ENCODE assay signal across 16 cellular contexts in genomic region chr14:42855159-42855558, GRCh38.
DNase-seq lines count a peak whose midpoint lies in the region; ATAC-seq and TF ChIP-seq lines count a peak whose summit lies in the region.
"Had no signal": no experiment of that assay in that cellular context is flagged by ENCODE, and none has a peak within 500 bp of the region (broad histone marks: within the 10 kb centered on the region; RNA-seq: fewer than 3 reads in every experiment).

No MANE protein-coding gene starts in this region.

- no peaks in the 10 kb centered on the region for H3K9me2 ChIP-seq in Loucy (replicated peaks; ENCODE audit: low read depth, low read length)

- H3K27me3 Mint-ChIP-seq in activated CD8-positive, alpha-beta T cell treated with anti-CD3 and anti-CD28 coated beads for 36 hours = no peaks in the 10 kb centered on the region
- no peaks in the 10 kb centered on the region for H3K27me3 Mint-ChIP-seq in activated CD8-positive, alpha-beta T cell treated with anti-CD3 and anti-CD28 coated beads, Interleukin-2, amount 10 ng/mL, durations not matched to agents 7 days and 5 days (ENCODE audit: low read depth)
- H3K27me3 Mint-ChIP-seq: CD4-positive, CD25-positive, alpha-beta regulatory T cell had no signal

- H4K20me1 ChIP-seq in Loucy (ENCODE audit: insufficient read depth, low read length, poor library complexity, severe bottlenecking) = no peaks in the 10 kb centered on the region
- no peaks in the 10 kb centered on the region for H4K20me1 ChIP-seq in smooth muscle cell (ENCODE audit: low read depth)

- H3K9me3 Mint-ChIP-seq in activated CD8-positive, alpha-beta T cell treated with anti-CD3 and anti-CD28 coated beads for 36 hours = peaks cover 11% of the 10 kb centered on the region
- H3K9me3 Mint-ChIP-seq in activated CD8-positive, alpha-beta T cell treated with anti-CD3 and anti-CD28 coated beads, Interleukin-2, amount 10 ng/mL, durations not matched to agents 7 days and 5 days (ENCODE audit: insufficient read depth) = peaks cover 11% of the 10 kb centered on the region

- H3K79me2 ChIP-seq in Loucy (ENCODE audit: insufficient read depth, low read length) (no peaks in the 10 kb centered on the region), smooth muscle cell (ENCODE audit: low read depth) (no peaks in the 10 kb centered on the region)

- CTCF ChIA-PET in activated CD8-positive, alpha-beta T cell treated with anti-CD3 and anti-CD28 coated beads for 36 hours (lab: Charles Lee) = no interaction called here
- CTCF ChIA-PET in activated CD8-positive, alpha-beta T cell treated with anti-CD3 and anti-CD28 coated beads, Interleukin-2, amount 10 ng/mL, durations not matched to agents 7 days and 5 days (lab: Charles Lee) = no interaction called here

- no peak for TF ChIP-seq CTCF in Loucy (conservative IDR thresholded peaks at IDR 0.05; ENCODE audit: low read length)
- no peak for TF ChIP-seq CTCF in smooth muscle cell (IDR thresholded peaks at IDR 0.05; ENCODE audit: borderline replicate concordance, insufficient read depth, poor library complexity, severe bottlenecking)
- no peak for TF ChIP-seq CTCF in activated CD8-positive, alpha-beta T cell treated with anti-CD3 and anti-CD28 coated beads for 36 hours (IDR thresholded peaks at IDR 0.05)

- ATAC-seq in activated CD8-positive, alpha-beta T cell treated with anti-CD3 and anti-CD28 coated beads for 36 hours = no peak
- no peak for ATAC-seq in activated CD8-positive, alpha-beta T cell treated with anti-CD3 and anti-CD28 coated beads, Interleukin-2, amount 10 ng/mL, durations not matched to agents 7 days and 5 days

- H3K4me1 Mint-ChIP-seq in activated CD8-positive, alpha-beta T cell treated with anti-CD3 and anti-CD28 coated beads for 36 hours (ENCODE audit: low read depth) = no peaks in the 10 kb centered on the region
- no peaks in the 10 kb centered on the region for H3K4me1 Mint-ChIP-seq in activated CD8-positive, alpha-beta T cell treated with anti-CD3 and anti-CD28 coated beads, Interleukin-2, amount 10 ng/mL, durations not matched to agents 7 days and 5 days (ENCODE audit: low read depth)
- H3K4me1 Mint-ChIP-seq: CD4-positive, CD25-positive, alpha-beta regulatory T cell had no signal

- H3K4me1 ChIP-seq in Loucy (ENCODE audit: insufficient read depth, low read length, poor library complexity, severe bottlenecking) (peaks cover 15% of the 10 kb centered on the region), smooth muscle cell (ENCODE audit: low read depth) (peaks cover 3% of the 10 kb centered on the region)

- no peaks in the 10 kb centered on the region for H3K27me3 ChIP-seq in Loucy (ENCODE audit: insufficient read depth, low read length, poor library complexity, severe bottlenecking)
- H3K27me3 ChIP-seq in smooth muscle cell (ENCODE audit: low read depth) = no peaks in the 10 kb centered on the region
- H3K27me3 ChIP-seq: MG63 had no signal

- no peaks in the 10 kb centered on the region for H3K36me3 ChIP-seq in Loucy (ENCODE audit: insufficient read depth, low read length)
- H3K36me3 ChIP-seq in SK-N-MC (ENCODE audit: insufficient read depth, low read length) = no peaks in the 10 kb centered on the region
- H3K36me3 ChIP-seq in smooth muscle cell (ENCODE audit: low read depth) = no peaks in the 10 kb centered on the region
- H3K36me3 ChIP-seq: MG63 had no signal

- H3K9ac ChIP-seq in Loucy (ENCODE audit: low read depth, low read length, poor library complexity, severe bottlenecking) = no peak overlapping the region
- H3K9ac ChIP-seq in SK-N-MC (ENCODE audit: insufficient read length) = peak overlapping the region; percentile 11
- no peak overlapping the region for H3K9ac ChIP-seq in smooth muscle cell (ENCODE audit: low read depth)

- H3K4me2 ChIP-seq in Loucy (ENCODE audit: low read depth, low read length, poor library complexity, severe bottlenecking) = no peak overlapping the region
- H3K4me2 ChIP-seq in smooth muscle cell = no peak overlapping the region

- H3K4me3 Mint-ChIP-seq in activated CD8-positive, alpha-beta T cell treated with anti-CD3 and anti-CD28 coated beads for 36 hours = no peak overlapping the region
- H3K4me3 Mint-ChIP-seq in activated CD8-positive, alpha-beta T cell treated with anti-CD3 and anti-CD28 coated beads, Interleukin-2, amount 10 ng/mL, durations not matched to agents 7 days and 5 days = no peak overlapping the region
- H3K4me3 Mint-ChIP-seq: CD4-positive, CD25-positive, alpha-beta regulatory T cell had no signal

- H2AFZ ChIP-seq in Loucy (ENCODE audit: low read length) (peak overlapping the region; percentile 73), smooth muscle cell (ENCODE audit: low read depth) (peak overlapping the region; percentile 23)

- H3K27ac Mint-ChIP-seq in activated CD8-positive, alpha-beta T cell treated with anti-CD3 and anti-CD28 coated beads for 36 hours = no peak overlapping the region
- H3K27ac Mint-ChIP-seq in activated CD8-positive, alpha-beta T cell treated with anti-CD3 and anti-CD28 coated beads, Interleukin-2, amount 10 ng/mL, durations not matched to agents 7 days and 5 days = no peak overlapping the region
- H3K27ac Mint-ChIP-seq: CD4-positive, CD25-positive, alpha-beta regulatory T cell had no signal

- POLR2A ChIA-PET in activated CD8-positive, alpha-beta T cell treated with anti-CD3 and anti-CD28 coated beads for 36 hours (lab: Charles Lee) = no interaction called here
- POLR2A ChIA-PET in activated CD8-positive, alpha-beta T cell treated with anti-CD3 and anti-CD28 coated beads, Interleukin-2, amount 10 ng/mL, durations not matched to agents 7 days and 5 days (lab: Charles Lee) = no interaction called here

- DNase-seq in SK-N-MC (ENCODE audit: low read depth, low spot score) (no peak), glomerular visceral epithelial cell (ENCODE audit: extremely low spot score) (peak; percentile 2), smooth muscle cell (lab: John Stamatoyannopoulos, UW; ENCODE audit: unreplicated experiment) (no peak), posterior cingulate gyrus (no peak)
- DNase-seq in activated CD8-positive, alpha-beta T cell treated with anti-CD3 and anti-CD28 coated beads for 36 hours = no peak
- DNase-seq in activated CD8-positive, alpha-beta T cell treated with anti-CD3 and anti-CD28 coated beads, Interleukin-2, amount 10 ng/mL, durations not matched to agents 7 days and 5 days = no peak
- DNase-seq: activated naive CD4-positive, alpha-beta T cell treated with Interleukin-2 at 50 U/mL for 16 hours; CD4-positive, CD25-positive, alpha-beta regulatory T cell; effector memory CD4-positive, alpha-beta T cell; MG63; NCI-H2107; NCI-H774; SIG-M5; stimulated activated CD4-positive, alpha-beta T cell treated with anti-CD3 and anti-CD28 coated beads, Interleukin-1b, Interleukin-23, amount 100 ng/mL, for 48 hours; stimulated activated CD8-positive, alpha-beta memory T cell treated with anti-CD3 and anti-CD28 coated beads, Interleukin-4, amount 100 ng/mL, for 48 hours had no signal

- H3K4me3 ChIP-seq in Loucy (ENCODE audit: low read length, poor library complexity, severe bottlenecking) (no peak overlapping the region), SK-N-MC (peak overlapping the region; percentile 9), smooth muscle cell (no peak overlapping the region)
- H3K4me3 ChIP-seq: MG63 had no signal

- H3K9me3 ChIP-seq in Loucy (ENCODE audit: insufficient read depth, low read depth, low read length) (no peaks in the 10 kb centered on the region), SK-N-MC (ENCODE audit: low read depth, low read length) (no peaks in the 10 kb centered on the region), smooth muscle cell (replicated peaks; ENCODE audit: low read depth) (no peaks in the 10 kb centered on the region)
- H3K9me3 ChIP-seq: MG63 had no signal

- no peaks in the 10 kb centered on the region for H3K36me3 Mint-ChIP-seq in activated CD8-positive, alpha-beta T cell treated with anti-CD3 and anti-CD28 coated beads for 36 hours (ENCODE audit: low read depth)
- no peaks in the 10 kb centered on the region for H3K36me3 Mint-ChIP-seq in activated CD8-positive, alpha-beta T cell treated with anti-CD3 and anti-CD28 coated beads, Interleukin-2, amount 10 ng/mL, durations not matched to agents 7 days and 5 days (ENCODE audit: low read depth)
- H3K36me3 Mint-ChIP-seq: CD4-positive, CD25-positive, alpha-beta regulatory T cell had no signal

- intact Hi-C loops in activated CD8-positive, alpha-beta T cell treated with anti-CD3 and anti-CD28 coated beads for 36 hours (cut with micrococcal nuclease) = no loop called here
- intact Hi-C loops in posterior cingulate gyrus (cut with DNase I) = no loop called here

- WGBS in smooth muscle cell (ENCODE audit: low lambda C conversion rate) = 56% methylated on average over 1 of the region's 1 CpG

- H3K27ac ChIP-seq in SK-N-MC (no peak overlapping the region), smooth muscle cell (ENCODE audit: low read depth) (no peak overlapping the region)

- no peaks in the 10 kb centered on the region for H3F3A ChIP-seq in Loucy (ENCODE audit: low read depth)
- H3F3A ChIP-seq in smooth muscle cell (ENCODE audit: low read depth) = no peaks in the 10 kb centered on the region
